ENCODE assay signal across 35 cellular contexts in the genomic region with DNA sequence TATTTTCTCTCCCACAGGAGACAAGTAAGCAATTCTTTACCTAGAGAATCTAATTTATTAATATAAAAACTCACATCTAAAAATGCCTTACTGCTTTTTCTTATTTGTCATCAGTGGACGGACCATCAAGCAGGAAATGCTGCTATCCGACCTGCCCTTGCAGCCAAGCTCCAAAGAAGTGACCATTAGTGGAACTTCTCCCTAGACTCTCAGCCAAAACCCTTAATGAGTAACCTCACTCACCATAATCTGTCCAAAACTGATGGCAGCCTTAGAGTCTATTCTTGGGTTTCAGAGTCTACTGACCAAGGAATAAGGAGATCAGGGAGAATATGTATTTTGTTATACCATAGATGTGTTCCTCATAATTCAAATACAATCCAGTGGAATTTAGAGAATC.
"Had no signal": no experiment of that assay in that cellular context is flagged by ENCODE, and none has a peak within 500 bp of the region (broad histone marks: within the 10 kb centered on the region; RNA-seq: fewer than 3 reads in every experiment).

No MANE protein-coding gene starts in this region.

- H3K27me3 ChIP-seq: MG63 had no signal

- DNase-seq: Karpas-422, Kasumi-1, MG63, MM.1S, MV-4-11, NCI-H1048, NCI-H1092, NCI-H1092 treated with DMSO at 0.1 percent for 48 hours, NCI-H1105, NCI-H1105 treated with DMSO at 0.1 percent for 48 hours, NCI-H1417, NCI-H1417 treated with DMSO at 0.1 percent for 48 hours, NCI-H1436, NCI-H1436 treated with DMSO at 0.1 percent for 48 hours, NCI-H146, NCI-H1694, NCI-H1694 treated with DMSO at 0.1 percent for 48 hours, NCI-H187, NCI-H187 treated with DMSO at 0.1 percent for 48 hours, NCI-H1930, NCI-H2029, NCI-H2029 treated with DMSO at 0.1 percent for 48 hours, NCI-H2081, NCI-H2081 treated with DMSO at 0.1 percent for 48 hours, NCI-H2107, NCI-H2171, NCI-H2171 treated with DMSO at 0.1 percent for 48 hours, NCI-H2227 treated with DMSO at 0.1 percent for 48 hours, NCI-H226, NCI-H345, NCI-H446, NCI-H446 treated with DMSO at 0.1 percent for 48 hours, NCI-H510A, NCI-H510A treated with DMSO at 0.1 percent for 48 hours, NCI-H524 had no signal

- H3K9me3 ChIP-seq: MG63 had no signal

- H3K4me3 ChIP-seq: MG63 had no signal
